2 cellular contexts compared by ENCODE assay signal in the genomic region with DNA sequence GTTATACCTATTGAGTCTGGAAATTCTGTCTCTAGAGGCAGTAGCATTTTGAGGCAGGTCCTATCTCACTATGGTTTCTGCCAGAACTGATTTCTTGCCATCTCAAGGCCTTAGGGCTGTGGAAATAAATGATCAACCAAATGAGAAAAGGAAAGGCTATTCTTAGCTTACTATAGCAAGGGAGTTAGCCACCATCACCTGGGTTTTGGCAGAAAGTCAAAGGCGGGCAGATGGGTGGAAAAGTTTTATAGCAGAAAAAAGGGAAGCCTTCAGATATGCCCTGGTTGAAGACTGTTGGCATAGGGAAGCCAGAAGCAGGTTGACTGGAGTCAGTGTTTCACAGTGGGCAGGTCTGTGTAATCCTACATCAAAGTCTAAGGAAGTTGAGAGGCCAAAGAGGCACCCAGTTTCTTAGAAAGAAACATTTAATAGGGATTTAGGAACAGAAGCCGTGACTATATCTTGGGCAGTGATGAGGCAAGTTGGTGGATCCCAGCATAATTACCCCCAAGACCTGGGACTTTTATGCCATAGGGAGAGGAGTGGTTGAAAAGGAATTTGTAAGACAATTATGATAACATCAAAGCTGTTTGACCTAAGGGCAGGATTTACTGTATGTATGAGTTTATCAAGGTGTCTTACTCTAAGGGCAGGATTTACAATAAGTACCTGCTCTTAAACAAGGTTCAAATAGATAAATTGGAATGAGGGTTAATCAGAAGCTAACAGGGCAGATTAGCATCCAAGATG.
TF ChIP-seq lines count a peak whose summit lies in the region.

No MANE protein-coding gene starts in this region.

TF ChIP-seq in HepG2, 621 proteins besides CTCF, POLR2A, EP300 and RAD21:
- TF ChIP-seq ZNF484 (CRISPR knock-in tag; IDR thresholded peaks at IDR 0.05; ENCODE audit: borderline replicate concordance, low read depth), result no peak
- peak; percentile 35 for TF ChIP-seq RBM22 (optimal IDR thresholded peaks at IDR 0.05; ENCODE audit: low read length)
- no peak for TF ChIP-seq ZNF337 (CRISPR knock-in tag; IDR thresholded peaks at IDR 0.05; ENCODE audit: borderline replicate concordance, low read depth)
- TF ChIP-seq ZNF550 (CRISPR knock-in tag; IDR thresholded peaks at IDR 0.05; ENCODE audit: borderline replicate concordance), result no peak
- no peak for TF ChIP-seq DR1 (CRISPR knock-in tag; IDR thresholded peaks at IDR 0.05)
- TF ChIP-seq ATAD3A (CRISPR knock-in tag; IDR thresholded peaks at IDR 0.05), result no peak

TF ChIP-seq in WTC11, 78 proteins besides CTCF, POLR2A, EP300 and RAD21:
- TF ChIP-seq TEAD1 (CRISPR knock-in tag; IDR thresholded peaks at IDR 0.05) (no peak), FOXP1 (CRISPR knock-in tag; IDR thresholded peaks at IDR 0.05; ENCODE audit: borderline replicate concordance) (no peak), TEAD4 (CRISPR knock-in tag; IDR thresholded peaks at IDR 0.05) (no peak), SMAD4 (CRISPR knock-in tag; IDR thresholded peaks at IDR 0.05) (no peak), JUN (CRISPR knock-in tag; IDR thresholded peaks at IDR 0.05) (no peak)
- TF ChIP-seq, protein P1, sequence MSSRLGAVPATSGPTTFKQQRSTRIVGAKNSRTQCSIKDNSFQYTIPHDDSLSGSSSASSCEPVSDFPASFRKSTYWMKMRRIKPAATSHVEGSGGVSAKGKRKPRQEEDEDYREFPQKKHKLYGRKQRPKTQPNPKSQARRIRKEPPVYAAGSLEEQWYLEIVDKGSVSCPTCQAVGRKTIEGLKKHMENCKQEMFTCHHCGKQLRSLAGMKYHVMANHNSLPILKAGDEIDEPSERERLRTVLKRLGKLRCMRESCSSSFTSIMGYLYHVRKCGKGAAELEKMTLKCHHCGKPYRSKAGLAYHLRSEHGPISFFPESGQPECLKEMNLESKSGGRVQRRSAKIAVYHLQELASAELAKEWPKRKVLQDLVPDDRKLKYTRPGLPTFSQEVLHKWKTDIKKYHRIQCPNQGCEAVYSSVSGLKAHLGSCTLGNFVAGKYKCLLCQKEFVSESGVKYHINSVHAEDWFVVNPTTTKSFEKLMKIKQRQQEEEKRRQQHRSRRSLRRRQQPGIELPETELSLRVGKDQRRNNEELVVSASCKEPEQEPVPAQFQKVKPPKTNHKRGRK (CRISPR knock-in tag; IDR thresholded peaks at IDR 0.05; ENCODE audit: borderline replicate concordance), result no peak
- TF ChIP-seq, protein P2, sequence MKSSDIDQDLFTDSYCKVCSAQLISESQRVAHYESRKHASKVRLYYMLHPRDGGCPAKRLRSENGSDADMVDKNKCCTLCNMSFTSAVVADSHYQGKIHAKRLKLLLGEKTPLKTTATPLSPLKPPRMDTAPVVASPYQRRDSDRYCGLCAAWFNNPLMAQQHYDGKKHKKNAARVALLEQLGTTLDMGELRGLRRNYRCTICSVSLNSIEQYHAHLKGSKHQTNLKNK (CRISPR knock-in tag; IDR thresholded peaks at IDR 0.05), result no peak
- TF ChIP-seq, protein P3, sequence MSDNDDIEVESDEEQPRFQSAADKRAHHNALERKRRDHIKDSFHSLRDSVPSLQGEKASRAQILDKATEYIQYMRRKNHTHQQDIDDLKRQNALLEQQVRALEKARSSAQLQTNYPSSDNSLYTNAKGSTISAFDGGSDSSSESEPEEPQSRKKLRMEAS (CRISPR knock-in tag; IDR thresholded peaks at IDR 0.05), result no peak
- TF ChIP-seq, protein P4, sequence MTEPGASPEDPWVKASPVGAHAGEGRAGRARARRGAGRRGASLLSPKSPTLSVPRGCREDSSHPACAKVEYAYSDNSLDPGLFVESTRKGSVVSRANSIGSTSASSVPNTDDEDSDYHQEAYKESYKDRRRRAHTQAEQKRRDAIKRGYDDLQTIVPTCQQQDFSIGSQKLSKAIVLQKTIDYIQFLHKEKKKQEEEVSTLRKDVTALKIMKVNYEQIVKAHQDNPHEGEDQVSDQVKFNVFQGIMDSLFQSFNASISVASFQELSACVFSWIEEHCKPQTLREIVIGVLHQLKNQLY (CRISPR knock-in tag; IDR thresholded peaks at IDR 0.05), result no peak
TF ChIP-seq in WTC11: peak in this region for 0.
